In genomic region chr10:119006451-119007210, GRCh38 we compare ENCODE assay signal across 9 cellular contexts. TPM values are rescaled to one million over a fixed set of nuclear protein-coding genes. Genes with fewer than 3 reads are reported as not detected.
DNase-seq lines count a peak whose midpoint lies in the region; ATAC-seq, FAIRE-seq and TF ChIP-seq lines count a peak whose summit lies in the region.
"Had no signal": no experiment of that assay in that cellular context is flagged by ENCODE, and none has a peak within 500 bp of the region (broad histone marks: within the 10 kb centered on the region; RNA-seq: fewer than 3 reads in every experiment).

No MANE protein-coding gene starts in this region.

- no peak for ATAC-seq in GM18858 (IDR thresholded peaks at IDR 0.05; ENCODE audit: unreplicated experiment)

- intact Hi-C loops in A673 (cut with micrococcal nuclease; ENCODE audit: unreplicated experiment) (no loop called here), mammary epithelial cell (cut with micrococcal nuclease) (no loop called here)

- BruUV-seq in A673 (replicated peaks; lab: Mats Ljungman, UMichigan) (no TSS peak), mammary epithelial cell (replicated peaks; lab: Mats Ljungman, UMichigan) (no TSS peak)

- TF ChIP-seq CTCF in A673 (conservative IDR thresholded peaks at IDR 0.05; ENCODE audit: low read depth, low read length): no peak
- TF ChIP-seq CTCF in mammary epithelial cell (conservative IDR thresholded peaks at IDR 0.05 in 1 of 2, IDR thresholded peaks at IDR 0.05 in 1 of 2; ENCODE audit: extremely low read depth in 1 of 2, insufficient read depth in 1 of 2, low read depth in 1 of 2, low read length in 2 of 2): no peak
- no peak for TF ChIP-seq CTCF in mesothelial cell of epicardium (IDR thresholded peaks at IDR 0.05; ENCODE audit: unreplicated experiment)

- no peak overlapping the region for H3K4me3 ChIP-seq in A673 (ENCODE audit: low read depth, low read length, poor library complexity, severe bottlenecking)
- H3K4me3 ChIP-seq in mammary epithelial cell (replicated peaks in 1 of 3; ENCODE audit: insufficient read depth in 1 of 3, low read depth in 2 of 3, low read length in 3 of 3): no peak overlapping the region

- no peak overlapping the region for H3K9ac ChIP-seq in mammary epithelial cell (ENCODE audit: insufficient read depth, low read length)

- H3K4me1 ChIP-seq in A673 (ENCODE audit: insufficient read depth, low read length, poor library complexity, severe bottlenecking) (no peaks in the 10 kb centered on the region), mammary epithelial cell (ENCODE audit: insufficient read depth, low read length) (peaks cover 41% of the 10 kb centered on the region)

- in situ Hi-C loops in mammary epithelial cell (cut with MboI; ENCODE audit: low sequenced_read_pairs in 2 of 2): loop anchor here in 1 of 2 donors (25.0 kb wide), 1 partner anchor 444 kb away; no protein-coding TSS in a partner anchor

- H3K9me3 ChIP-seq in A673 (ENCODE audit: low read depth, low read length, poor library complexity, severe bottlenecking) (no peaks in the 10 kb centered on the region), mammary epithelial cell (replicated peaks; ENCODE audit: insufficient read depth, low read length) (no peaks in the 10 kb centered on the region)

- H4K20me1 ChIP-seq in mammary epithelial cell (ENCODE audit: insufficient read depth, low read length): no peaks in the 10 kb centered on the region

- H3K27ac ChIP-seq in A673 (ENCODE audit: low read depth, low read length, poor library complexity, severe bottlenecking): no peak overlapping the region
- H3K27ac ChIP-seq in mammary epithelial cell (ENCODE audit: insufficient read depth, low read depth, low read length): no peak overlapping the region

- H3K27me3 ChIP-seq in A673 (replicated peaks; ENCODE audit: insufficient read depth, low read depth, low read length, poor library complexity) (peaks cover 12% of the 10 kb centered on the region), mammary epithelial cell (ENCODE audit: insufficient read depth, low read length) (no peaks in the 10 kb centered on the region)

- FAIRE-seq in HTR-8/SVneo (lab: Jason Lieb, UNC): no peak

- dilution Hi-C loops in mammary epithelial cell (cut with HindIII; ENCODE audit: low sequenced_read_pairs): loop anchor here (5.0 kb wide), 1 partner anchor 96 kb away; the partner anchor contains the start of gene DENND10

- no peaks in the 10 kb centered on the region for H3K9me3 Mint-ChIP-seq in mesothelial cell of epicardium

- H3K27ac Mint-ChIP-seq in mesothelial cell of epicardium: peak overlapping the region; percentile 53

- no peaks in the 10 kb centered on the region for H3K36me3 Mint-ChIP-seq in mesothelial cell of epicardium

- no peak overlapping the region for H3K4me3 Mint-ChIP-seq in mesothelial cell of epicardium

- POLR2A ChIA-PET in A673 (lab: Charles Lee; ENCODE audit: low non-redundant PET): no interaction called here

- no peak overlapping the region for H2AFZ ChIP-seq in mammary epithelial cell (ENCODE audit: low read depth, low read length)

- WGBS in mammary epithelial cell (ENCODE audit: low coverage, missing lambda C conversion rate): 15% methylated on average over 8 of the region's 9 CpGs

- no peaks in the 10 kb centered on the region for H3K79me2 ChIP-seq in mammary epithelial cell (ENCODE audit: insufficient read depth, low read length)

- peak overlapping the region; percentile 34 for H3K4me2 ChIP-seq in mammary epithelial cell (ENCODE audit: insufficient read depth, low read depth, low read length)

- H3K27me3 Mint-ChIP-seq in mesothelial cell of epicardium (ENCODE audit: low read depth): no peaks in the 10 kb centered on the region

- DNase-seq in A673 (ENCODE audit: low spot score) (peak; percentile 27), HTR-8/SVneo (ENCODE audit: insufficient read length, low spot score) (peak; percentile 64), mammary epithelial cell (peak; percentile 96), mesothelial cell of epicardium (ENCODE audit: low spot score in 2 of 2, unreplicated experiment in 2 of 2) (no peak), NCI-H748 (lab: John Stamatoyannopoulos, UW; ENCODE audit: unreplicated experiment) (no peak), KG1 (lab: John Stamatoyannopoulos, UW) (no peak), SW480 (ENCODE audit: low spot score) (no peak)
- DNase-seq: NCI-H1930 had no signal

- H3K36me3 ChIP-seq in A673 (ENCODE audit: insufficient read depth, low read length, poor library complexity, severe bottlenecking) (no peaks in the 10 kb centered on the region), mammary epithelial cell (ENCODE audit: insufficient read depth, low read length) (no peaks in the 10 kb centered on the region)

- CTCF ChIA-PET in A673 (lab: Charles Lee) (no interaction called here), mammary epithelial cell (lab: Charles Lee; ENCODE audit: low non-redundant PET) (interaction anchor here (0.7 kb wide), 1 partner anchor 23 kb away, joined by 3 read pairs; no protein-coding TSS in a partner anchor)

- H3K4me1 Mint-ChIP-seq in mesothelial cell of epicardium: peaks cover 25% of the 10 kb centered on the region

RNA-seq across cellular contexts. Expression of gene NANOS1, which starts 22.9 kb away (rescaled TPM):
- total RNA-seq in A673 (2021) (0.67 and 0.70 TPM in 2 replicates), mammary epithelial cell (1 to 10 TPM; 1.2 to 9.8 TPM), mesothelial cell of epicardium (4.1 to 4.6 TPM (median 4.4 TPM) in 3 replicates)
- 2.1 TPM for polyA plus RNA-seq in mammary epithelial cell
- not detected for polyA minus RNA-seq in mammary epithelial cell

Comparison
In these comparisons a context has a peak if more than half of its experiments do, and no peak if none do; other contexts are left out.
1. DNase-seq: peak in A673 (single experiment), HTR-8/SVneo (single experiment) and mammary epithelial cell (single experiment); none in mesothelial cell of epicardium (0 of 2), NCI-H748 (single experiment), KG1 (single experiment) and SW480 (single experiment).